ENCODE assay signal across 1 cellular context in the genomic region with DNA sequence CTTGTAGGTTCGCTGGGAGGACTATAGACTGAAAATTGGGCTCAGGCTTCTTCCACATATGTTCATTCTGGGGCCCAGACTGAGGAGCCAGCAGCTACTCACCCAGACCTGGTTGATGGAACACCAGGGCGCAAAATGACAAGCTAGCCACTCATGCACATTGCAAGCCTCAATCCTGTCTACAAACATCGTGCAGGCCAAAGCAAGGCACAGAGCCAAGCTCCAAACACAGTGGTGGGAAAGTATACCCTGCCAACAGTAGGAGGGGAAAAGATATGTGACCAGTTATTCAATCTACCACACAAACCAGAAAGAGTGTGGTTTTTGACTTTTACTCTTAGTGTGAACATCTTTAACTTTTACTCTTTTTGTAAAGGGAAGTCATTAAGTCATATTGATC.
TF ChIP-seq lines count a peak whose summit lies in the region.

No MANE protein-coding gene starts in this region.

TF ChIP-seq in IMR-90, 13 proteins besides CTCF, POLR2A, EP300 and RAD21:
- TF ChIP-seq MAFK (IDR thresholded peaks at IDR 0.05; ENCODE audit: low read depth, low read length) (no peak), CEBPB (IDR thresholded peaks at IDR 0.05; ENCODE audit: low read depth, low read length) (no peak), RFX5 (IDR thresholded peaks at IDR 0.05; ENCODE audit: low read depth, low read length) (no peak)
